ENCODE assay signal across 8 cellular contexts in genomic region chr7:22672892-22673637, GRCh38. TPM values are rescaled to one million over a fixed set of nuclear protein-coding genes. Genes with fewer than 3 reads are reported as not detected.
DNase-seq lines count a peak whose midpoint lies in the region; ATAC-seq, FAIRE-seq and TF ChIP-seq lines count a peak whose summit lies in the region.
"Had no signal": no experiment of that assay in that cellular context is flagged by ENCODE, and none has a peak within 500 bp of the region (broad histone marks: within the 10 kb centered on the region; RNA-seq: fewer than 3 reads in every experiment).

No MANE protein-coding gene starts in this region.

- no peak for TF ChIP-seq CTCF in kidney (IDR thresholded peaks at IDR 0.05; ENCODE audit: borderline replicate concordance, extremely low read depth, insufficient read depth)

- no peak overlapping the region for H3K4me3 ChIP-seq in kidney (ENCODE audit: low read length in 2 of 2)

- peaks cover 0 to 2% of the 10 kb centered on the region in 2 donors for H3K4me1 ChIP-seq in kidney (ENCODE audit: control insufficient read depth in 1 of 2, insufficient read depth in 1 of 2, low read depth in 1 of 2, low read length in 2 of 2)

- DNase-seq in LoVo (ENCODE audit: low spot score) (peak; percentile 36), left kidney (ENCODE audit: low read depth, low spot score) (peak; percentile 59), kidney (no peak), NCI-H446 treated with DMSO at 0.1 percent for 48 hours (lab: John Stamatoyannopoulos, UW) (no peak), NCI-H2081 (lab: John Stamatoyannopoulos, UW) (no peak)
- DNase-seq: H7 had no signal

- intact Hi-C loops in kidney (cut with DNase I), result no loop called here

- no peak overlapping the region for H3K27ac ChIP-seq in kidney (ENCODE audit: low read depth in 2 of 2, low read length in 2 of 2)

- H3K36me3 ChIP-seq in kidney (ENCODE audit: control insufficient read depth in 1 of 2, insufficient read depth in 2 of 2, low read length in 2 of 2), result no peaks in the 10 kb centered on the region

- ATAC-seq in GM19023 (IDR thresholded peaks at IDR 0.05; ENCODE audit: unreplicated experiment) (peak; percentile 72), HG02571 (IDR thresholded peaks at IDR 0.05; ENCODE audit: unreplicated experiment) (peak; percentile 68)

- H3K9ac ChIP-seq in kidney (ENCODE audit: low read length in 2 of 2), result no peak overlapping the region

- no peak for FAIRE-seq in kidney (lab: Jason Lieb, UNC)

- H3K9me3 ChIP-seq in kidney (ENCODE audit: control insufficient read depth in 1 of 2, low read length in 2 of 2), result no peaks in the 10 kb centered on the region

RNA-seq across cellular contexts. Expression of gene IL6, which starts 53.9 kb away (rescaled TPM):
- total RNA-seq in kidney, result 1.6 TPM
- polyA plus RNA-seq in kidney (ENCODE audit: insufficient read depth, low read depth, low replicate concordance), result 0.58 TPM

Comparison
In these comparisons a context has a peak if more than half of its experiments do, and no peak if none do; other contexts are left out.
1. DNase-seq: peak in LoVo (single experiment) and left kidney (single experiment); none in kidney (single experiment), NCI-H446 treated with DMSO at 0.1 percent for 48 hours (single experiment) and NCI-H2081 (0 of 2).